Comparison of ENCODE assay signal across 8 cellular contexts in genomic region chr10:27258492-27258837, GRCh38. TPM values are rescaled to one million over a fixed set of nuclear protein-coding genes. Genes with fewer than 3 reads are reported as not detected.
A peak's percentile ranks its signal among the peaks of the same experiment; 100 is the strongest.
DNase-seq lines count a peak whose midpoint lies in the region; ATAC-seq and TF ChIP-seq lines count a peak whose summit lies in the region.

No MANE protein-coding gene starts in this region.

- WGBS in spleen, 5 donors: 4 to 6% (median 5%) methylated on average over 18 of the region's 18 CpGs

- no peak overlapping the region for H3K27ac Mint-ChIP-seq in activated naive CD8-positive, alpha-beta T cell treated with anti-CD3 and anti-CD28 coated beads, Interleukin-2, amount 10 ng/mL, durations not matched to agents 7 days and 5 days
- H3K27ac Mint-ChIP-seq in immature natural killer cell: peak overlapping the region in 3 of 6 donors; percentile 50 to 92 (median 53)

- peaks cover 0 to 5% (median 0%) of the 10 kb centered on the region in 8 donors for H3K9me3 ChIP-seq in spleen
- H3K9me3 ChIP-seq in BE2C: no peaks in the 10 kb centered on the region

- peak overlapping the region; percentile 37 to 73 (median 53) for H3K4me3 ChIP-seq in spleen
- no peak overlapping the region for H3K4me3 ChIP-seq in BE2C (ENCODE audit: low read depth, low read length)

- POLR2A ChIA-PET in activated naive CD8-positive, alpha-beta T cell treated with anti-CD3 and anti-CD28 coated beads, Interleukin-2, amount 10 ng/mL, durations not matched to agents 7 days and 5 days (lab: Charles Lee): interaction anchor here (0.6 to 3.4 kb wide), 2 partner anchors 16 to 18 kb away, joined by 3 to 20 read pairs; no protein-coding TSS in a partner anchor

- no peaks in the 10 kb centered on the region for H3K36me3 ChIP-seq in spleen
- H3K36me3 ChIP-seq in BE2C: no peaks in the 10 kb centered on the region

- no peak for DNase-seq in activated naive CD8-positive, alpha-beta T cell treated with anti-CD3 and anti-CD28 coated beads, Interleukin-2, amount 10 ng/mL, durations not matched to agents 7 days and 5 days
- DNase-seq in immature natural killer cell (no peak), spleen (no peak), BE2C (no peak)

- ATAC-seq in GM21529 (IDR thresholded peaks at IDR 0.05; ENCODE audit: unreplicated experiment): peak; percentile 33
- ATAC-seq in activated naive CD8-positive, alpha-beta T cell treated with anti-CD3 and anti-CD28 coated beads, Interleukin-2, amount 10 ng/mL, durations not matched to agents 7 days and 5 days (ENCODE audit: low read depth): no peak
- ATAC-seq in GM21390 (IDR thresholded peaks at IDR 0.05; ENCODE audit: unreplicated experiment): no peak
- ATAC-seq in HG02938 (IDR thresholded peaks at IDR 0.05; ENCODE audit: unreplicated experiment): no peak
- no peak for ATAC-seq in GM21737 (IDR thresholded peaks at IDR 0.05; ENCODE audit: unreplicated experiment)

- H3K4me1 Mint-ChIP-seq in activated naive CD8-positive, alpha-beta T cell treated with anti-CD3 and anti-CD28 coated beads, Interleukin-2, amount 10 ng/mL, durations not matched to agents 7 days and 5 days: peaks cover 21% of the 10 kb centered on the region
- H3K4me1 Mint-ChIP-seq in immature natural killer cell: peaks cover 28 to 39% of the 10 kb centered on the region in 2 donors

- H3K27me3 ChIP-seq in spleen (replicated peaks in 1 of 7): peaks cover 0 to 55% (median 33%) of the 10 kb centered on the region in 7 donors
- H3K27me3 ChIP-seq in BE2C: peaks cover 32% of the 10 kb centered on the region

- H3K36me3 Mint-ChIP-seq in activated naive CD8-positive, alpha-beta T cell treated with anti-CD3 and anti-CD28 coated beads, Interleukin-2, amount 10 ng/mL, durations not matched to agents 7 days and 5 days: no peaks in the 10 kb centered on the region
- peaks cover 0 to 3% (median 0%) of the 10 kb centered on the region in 3 donors for H3K36me3 Mint-ChIP-seq in immature natural killer cell

- peaks cover 50% of the 10 kb centered on the region for H3K27me3 Mint-ChIP-seq in activated naive CD8-positive, alpha-beta T cell treated with anti-CD3 and anti-CD28 coated beads, Interleukin-2, amount 10 ng/mL, durations not matched to agents 7 days and 5 days
- H3K27me3 Mint-ChIP-seq in immature natural killer cell (ENCODE audit: low read depth in 3 of 3): peaks cover 17 to 39% (median 23%) of the 10 kb centered on the region in 3 donors

- TF ChIP-seq CTCF in spleen (IDR thresholded peaks at IDR 0.05 in 8 of 11, conservative IDR thresholded peaks at IDR 0.05 in 3 of 11): no peak
- no peak for TF ChIP-seq CTCF in BE2C (IDR thresholded peaks at IDR 0.05; ENCODE audit: low read depth, low read length)

- TF ChIP-seq POLR2A in spleen (IDR thresholded peaks at IDR 0.05): no peak

- peak overlapping the region; percentile 81 for H3K4me3 Mint-ChIP-seq in activated naive CD8-positive, alpha-beta T cell treated with anti-CD3 and anti-CD28 coated beads, Interleukin-2, amount 10 ng/mL, durations not matched to agents 7 days and 5 days
- H3K4me3 Mint-ChIP-seq in immature natural killer cell: peak overlapping the region; percentile 84 to 95 (median 87)

- intact Hi-C loops in spleen (cut with DNase I; ENCODE audit: low total_unique reads): no loop called here

- peak overlapping the region in 1 of 8 donors; percentile 10 for H3K27ac ChIP-seq in spleen

- H3K4me1 ChIP-seq in spleen: peaks cover 0 to 25% (median 14%) of the 10 kb centered on the region in 6 donors
- no peaks in the 10 kb centered on the region for H3K4me1 ChIP-seq in BE2C

- peaks cover 2% of the 10 kb centered on the region for H3K9me3 Mint-ChIP-seq in activated naive CD8-positive, alpha-beta T cell treated with anti-CD3 and anti-CD28 coated beads, Interleukin-2, amount 10 ng/mL, durations not matched to agents 7 days and 5 days
- peaks cover 2 to 8% (median 5%) of the 10 kb centered on the region in 6 donors for H3K9me3 Mint-ChIP-seq in immature natural killer cell

RNA-seq across cellular contexts. Expression of gene ACBD5, which starts 17.9 kb away (rescaled TPM):
- total RNA-seq in activated naive CD8-positive, alpha-beta T cell treated with anti-CD3 and anti-CD28 coated beads, Interleukin-2, amount 10 ng/mL, durations not matched to agents 7 days and 5 days: 10 to 100 TPM; 27.5 to 27.6 TPM
- polyA plus RNA-seq in immature natural killer cell (10 to 100 TPM; 18.4 to 31.5 (median 24.8) TPM), spleen (10 to 100 TPM in 1 of 3 donors, 1 to 10 TPM in 2; 7.7 to 12.6 (median 8.4) TPM)
- total RNA-seq in spleen: 10 to 100 TPM; 20.8 to 31.2 (median 23.7) TPM
- 23.8 TPM for polyA plus RNA-seq in BE2C (2012; ENCODE audit: insufficient read depth, insufficient read length, low read depth)
